ENCODE assay signal across 8 cellular contexts in genomic region chr21:26846036-26846931, GRCh38. TPM values are rescaled to one million over a fixed set of nuclear protein-coding genes. Genes with fewer than 3 reads are reported as not detected.
A peak's percentile ranks its signal among the peaks of the same experiment; 100 is the strongest.
DNase-seq lines count a peak whose midpoint lies in the region; ATAC-seq, FAIRE-seq and TF ChIP-seq lines count a peak whose summit lies in the region.

No MANE protein-coding gene starts in this region.

- no peaks in the 10 kb centered on the region for H3K9me3 Mint-ChIP-seq in stimulated activated effector memory CD8-positive, alpha-beta T cell treated with anti-CD3 and anti-CD28 coated beads, Interleukin-12 subunit alpha, Interleukin-12 subunit beta, amount 100 ng/mL, for 72 hours

- peak overlapping the region; percentile 91 to 100 (median 99) for H3K27ac ChIP-seq in dorsolateral prefrontal cortex

- H3K4me3 ChIP-seq in dorsolateral prefrontal cortex = peak overlapping the region; percentile 63 to 94 (median 84)

- peak in 17 of 56 donors; percentile 5 to 40 (median 18) for TF ChIP-seq CTCF in dorsolateral prefrontal cortex (IDR thresholded peaks at IDR 0.05 in 54 of 56, conservative IDR thresholded peaks at IDR 0.05 in 2 of 56; ENCODE audit: low read depth in 1 of 56, partially characterized antibody in 56 of 56)

- FAIRE-seq in GM19239 (lab: Jason Lieb, UNC) = no peak

- no peak overlapping the region for H3K27ac Mint-ChIP-seq in stimulated activated effector memory CD8-positive, alpha-beta T cell treated with anti-CD3 and anti-CD28 coated beads, Interleukin-12 subunit alpha, Interleukin-12 subunit beta, amount 100 ng/mL, for 72 hours

- peaks cover 38% of the 10 kb centered on the region for H3K4me1 Mint-ChIP-seq in stimulated activated effector memory CD8-positive, alpha-beta T cell treated with anti-CD3 and anti-CD28 coated beads, Interleukin-12 subunit alpha, Interleukin-12 subunit beta, amount 100 ng/mL, for 72 hours

- H3K36me3 Mint-ChIP-seq in stimulated activated effector memory CD8-positive, alpha-beta T cell treated with anti-CD3 and anti-CD28 coated beads, Interleukin-12 subunit alpha, Interleukin-12 subunit beta, amount 100 ng/mL, for 72 hours = peaks cover 10% of the 10 kb centered on the region

- no peaks in the 10 kb centered on the region for H3K27me3 ChIP-seq in dorsolateral prefrontal cortex

- peak; percentile 44 for ATAC-seq in stimulated activated effector memory CD8-positive, alpha-beta T cell treated with anti-CD3 and anti-CD28 coated beads, Interleukin-12 subunit alpha, Interleukin-12 subunit beta, amount 100 ng/mL, for 72 hours
- no peak for ATAC-seq in GM21528 (IDR thresholded peaks at IDR 0.05; ENCODE audit: low FRiP score, unreplicated experiment)

- peak overlapping the region; percentile 74 for H3K4me3 Mint-ChIP-seq in stimulated activated effector memory CD8-positive, alpha-beta T cell treated with anti-CD3 and anti-CD28 coated beads, Interleukin-12 subunit alpha, Interleukin-12 subunit beta, amount 100 ng/mL, for 72 hours

- intact Hi-C loops in dorsolateral prefrontal cortex (cut with DNase I) = loop anchor here in 1 of 2 donors (5.0 to 10.0 kb wide), 3 partner anchors 969 to 1901 kb away; no protein-coding TSS in a partner anchor

- DNase-seq in SIG-M5 treated with dmso at 0.1 percent for 504 hours (lab: John Stamatoyannopoulos, UW; ENCODE audit: unreplicated experiment) (peak; percentile 44), SIG-M5 (lab: John Stamatoyannopoulos, UW) (no peak), RPMI7951 (ENCODE audit: low read depth) (peak; percentile 85), dorsolateral prefrontal cortex (peak; percentile 62 to 88 (median 82)), left kidney (ENCODE audit: low read depth, low spot score) (peak; percentile 93), GM19239 (ENCODE audit: insufficient read length, low spot score) (no peak)
- no peak for DNase-seq in stimulated activated effector memory CD8-positive, alpha-beta T cell treated with anti-CD3 and anti-CD28 coated beads, Interleukin-12 subunit alpha, Interleukin-12 subunit beta, amount 100 ng/mL, for 72 hours (ENCODE audit: low spot score in 2 of 2)

RNA-seq across cellular contexts. Expression of gene ADAMTS1, which starts 1.1 kb away (rescaled TPM):
- total RNA-seq in RPMI7951 (2014; rRNA removed; shearing (Covaris generic)) = 6.8 and 8.7 TPM in 2 replicates
- 100 to 1,000 TPM in 3 of 120 experiments, 10 to 100 TPM in 117; 11.7 to 160 (median 37.6) TPM for total RNA-seq in dorsolateral prefrontal cortex

Comparison
In these comparisons a context has a peak if more than half of its experiments do, and no peak if none do; other contexts are left out.
1. DNase-seq: peak in SIG-M5 treated with dmso at 0.1 percent for 504 hours (single experiment), RPMI7951 (single experiment), dorsolateral prefrontal cortex (10 of 10) and left kidney (single experiment); none in SIG-M5 (single experiment), stimulated activated effector memory CD8-positive, alpha-beta T cell treated with anti-CD3 and anti-CD28 coated beads, Interleukin-12 subunit alpha, Interleukin-12 subunit beta, amount 100 ng/mL, for 72 hours (0 of 2) and GM19239 (single experiment).